In the genomic region with DNA sequence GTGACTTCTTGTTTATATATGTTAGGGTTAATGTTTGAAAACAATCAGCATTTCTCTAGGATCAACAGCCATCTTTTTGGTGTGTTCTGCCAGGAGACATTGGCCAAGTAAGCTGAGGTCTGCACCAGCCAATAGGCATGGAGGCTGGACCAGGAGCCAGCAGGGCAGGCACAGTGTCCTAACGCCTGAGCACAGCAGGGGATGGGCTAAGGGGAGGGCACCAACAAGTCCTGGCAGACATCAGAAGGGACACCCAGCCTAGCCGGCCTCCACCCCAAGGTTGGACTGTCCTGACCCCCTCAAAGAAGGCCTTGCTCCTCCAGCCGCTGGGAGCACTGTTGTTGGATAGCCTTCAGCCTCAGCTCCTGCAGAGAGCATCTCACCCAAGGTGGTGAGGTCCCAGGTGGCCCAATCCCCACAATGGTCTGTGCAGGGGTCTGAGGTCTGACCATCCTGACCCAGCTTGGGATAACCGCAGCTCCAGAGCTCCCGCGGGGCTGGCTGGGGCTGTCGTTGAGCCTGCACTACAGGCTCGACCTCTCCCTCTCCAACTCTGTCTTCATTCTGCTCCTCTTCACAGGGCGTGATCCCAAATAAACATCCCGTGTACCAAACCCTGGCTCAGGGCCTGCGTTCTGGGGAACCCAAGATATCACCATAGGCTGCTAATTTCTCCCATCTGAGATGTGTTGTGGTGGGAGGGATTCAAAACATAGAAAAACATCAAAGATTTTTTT, we compare ENCODE assay signal across 17 cellular contexts. TPM values are rescaled to one million over a fixed set of nuclear protein-coding genes. Genes with fewer than 3 reads are reported as not detected.
A peak's percentile ranks its signal among the peaks of the same experiment; 100 is the strongest.
DNase-seq lines count a peak whose midpoint lies in the region; ATAC-seq and TF ChIP-seq lines count a peak whose summit lies in the region.
"Had no signal": no experiment of that assay in that cellular context is flagged by ENCODE, and none has a peak within 500 bp of the region (broad histone marks: within the 10 kb centered on the region; RNA-seq: fewer than 3 reads in every experiment).

No MANE protein-coding gene starts in this region.

- H3K4me1 ChIP-seq in esophagus squamous epithelium, result peaks cover 34 to 77% (median 37%) of the 10 kb centered on the region in 3 donors
- H3K4me1 ChIP-seq in ovary (ENCODE audit: insufficient read depth), result peaks cover 13% of the 10 kb centered on the region
- H3K4me1 ChIP-seq in vagina, result peaks cover 52% of the 10 kb centered on the region

- H3K4me3 ChIP-seq in esophagus squamous epithelium, result no peak overlapping the region
- no peak overlapping the region for H3K4me3 ChIP-seq in ovary
- H3K4me3 ChIP-seq in vagina, result no peak overlapping the region
- H3K4me3 ChIP-seq: A549, left lung had no signal

- no peaks in the 10 kb centered on the region for H3K9me3 ChIP-seq in esophagus squamous epithelium
- H3K9me3 ChIP-seq in ovary, result no peaks in the 10 kb centered on the region
- no peaks in the 10 kb centered on the region for H3K9me3 ChIP-seq in vagina
- H3K9me3 ChIP-seq: A549, left lung had no signal

- 23 to 56% methylated on average over 4 to 5 of the region's 11 CpGs for WGBS in esophagus squamous epithelium, 2 donors
- WGBS in ovary, 3 donors, result 20 to 39% (median 33%) methylated on average over 11 of the region's 11 CpGs

- H3K36me3 ChIP-seq in esophagus squamous epithelium (no peaks in the 10 kb centered on the region), ovary (no peaks in the 10 kb centered on the region), vagina (no peaks in the 10 kb centered on the region)
- H3K36me3 ChIP-seq: left lung had no signal

- H3K27ac ChIP-seq in esophagus squamous epithelium (peak overlapping the region; percentile 41 to 97 (median 64)), ovary (peak overlapping the region in 1 of 2 donors; percentile 36), vagina (peak overlapping the region; percentile 95)
- H3K27ac ChIP-seq: A549, left lung had no signal

- H3K27me3 ChIP-seq in esophagus squamous epithelium, result no peaks in the 10 kb centered on the region
- no peaks in the 10 kb centered on the region for H3K27me3 ChIP-seq in ovary
- H3K27me3 ChIP-seq in vagina, result no peaks in the 10 kb centered on the region
- H3K27me3 ChIP-seq: left lung had no signal

- no peak for TF ChIP-seq EP300 in ovary (IDR thresholded peaks at IDR 0.05)

- TF ChIP-seq POLR2A in esophagus squamous epithelium (IDR thresholded peaks at IDR 0.05), result no peak
- no peak for TF ChIP-seq POLR2A in ovary (IDR thresholded peaks at IDR 0.05)
- TF ChIP-seq POLR2A in vagina (IDR thresholded peaks at IDR 0.05), result no peak

- intact Hi-C loops in left cardiac atrium (cut with DNase I), result loop anchor here in 1 of 2 donors (2.0 to 5.0 kb wide), 2 partner anchors 38 to 88 kb away; no protein-coding TSS in a partner anchor
- intact Hi-C loops in Right ventricle myocardium inferior (cut with DNase I), result loop anchor here (2.0 to 5.0 kb wide), 2 partner anchors 38 to 83 kb away; no protein-coding TSS in a partner anchor
- intact Hi-C loops in esophagus squamous epithelium (cut with DNase I), result loop anchor here (5.0 kb wide), 1 partner anchor 33 kb away; no protein-coding TSS in a partner anchor
- intact Hi-C loops in ovary (cut with DNase I), result loop anchor here in 2 of 4 donors (5.0 to 10.0 kb wide), 3 partner anchors 38 to 86 kb away; no protein-coding TSS in a partner anchor
- intact Hi-C loops in vagina (cut with DNase I), result loop anchor here (5.0 kb wide), 1 partner anchor 38 kb away; no protein-coding TSS in a partner anchor

- ATAC-seq in left cardiac atrium, result no peak
- ATAC-seq in Right ventricle myocardium inferior, result no peak
- no peak for ATAC-seq in HG03097 (IDR thresholded peaks at IDR 0.05; ENCODE audit: low FRiP score, unreplicated experiment)

- TF ChIP-seq CTCF in esophagus squamous epithelium (IDR thresholded peaks at IDR 0.05), result no peak
- TF ChIP-seq CTCF in ovary (IDR thresholded peaks at IDR 0.05), result no peak
- TF ChIP-seq CTCF in vagina (IDR thresholded peaks at IDR 0.05), result no peak

- DNase-seq in left cardiac atrium (peak; percentile 51), Right ventricle myocardium inferior (ENCODE audit: missing footprints) (no peak), esophagus squamous epithelium (lab: John Stamatoyannopoulos, UW) (no peak), ovary (peak in 3 of 5 donors; percentile 27 to 68 (median 61)), vagina (ENCODE audit: extremely low spot score in 2 of 2) (no peak), MV-4-11 (lab: John Stamatoyannopoulos, UW) (no peak), NCI-H1436 (lab: John Stamatoyannopoulos, UW) (no peak)
- DNase-seq: NCI-H1417 treated with DMSO at 0.1 percent for 48 hours had no signal

RNA-seq across cellular contexts. Expression of gene TEX44, which starts 8.1 kb away (rescaled TPM):
- total RNA-seq in left cardiac atrium, result not detected
- total RNA-seq in Right ventricle myocardium inferior, result not detected
- not detected for total RNA-seq in esophagus squamous epithelium
- total RNA-seq in ovary, result not detected
- not detected for polyA plus RNA-seq in ovary
- total RNA-seq in vagina, result not detected
- total RNA-seq: astrocyte; CD4-positive, alpha-beta T cell; Daoy; dermis microvascular lymphatic vessel endothelial cell; fibroblast of lung; left lung had no signal
- polyA plus RNA-seq: A549, fibroblast of lung, small intestine had no signal

Comparison
In these comparisons a context has a peak if more than half of its experiments do, and no peak if none do; other contexts are left out.
1. DNase-seq: peak in left cardiac atrium (single experiment) and ovary (3 of 5); none in Right ventricle myocardium inferior (single experiment), esophagus squamous epithelium (single experiment), vagina (0 of 2), MV-4-11 (single experiment) and NCI-H1436 (single experiment).